ENCODE assay signal across 15 cellular contexts in the genomic region with DNA sequence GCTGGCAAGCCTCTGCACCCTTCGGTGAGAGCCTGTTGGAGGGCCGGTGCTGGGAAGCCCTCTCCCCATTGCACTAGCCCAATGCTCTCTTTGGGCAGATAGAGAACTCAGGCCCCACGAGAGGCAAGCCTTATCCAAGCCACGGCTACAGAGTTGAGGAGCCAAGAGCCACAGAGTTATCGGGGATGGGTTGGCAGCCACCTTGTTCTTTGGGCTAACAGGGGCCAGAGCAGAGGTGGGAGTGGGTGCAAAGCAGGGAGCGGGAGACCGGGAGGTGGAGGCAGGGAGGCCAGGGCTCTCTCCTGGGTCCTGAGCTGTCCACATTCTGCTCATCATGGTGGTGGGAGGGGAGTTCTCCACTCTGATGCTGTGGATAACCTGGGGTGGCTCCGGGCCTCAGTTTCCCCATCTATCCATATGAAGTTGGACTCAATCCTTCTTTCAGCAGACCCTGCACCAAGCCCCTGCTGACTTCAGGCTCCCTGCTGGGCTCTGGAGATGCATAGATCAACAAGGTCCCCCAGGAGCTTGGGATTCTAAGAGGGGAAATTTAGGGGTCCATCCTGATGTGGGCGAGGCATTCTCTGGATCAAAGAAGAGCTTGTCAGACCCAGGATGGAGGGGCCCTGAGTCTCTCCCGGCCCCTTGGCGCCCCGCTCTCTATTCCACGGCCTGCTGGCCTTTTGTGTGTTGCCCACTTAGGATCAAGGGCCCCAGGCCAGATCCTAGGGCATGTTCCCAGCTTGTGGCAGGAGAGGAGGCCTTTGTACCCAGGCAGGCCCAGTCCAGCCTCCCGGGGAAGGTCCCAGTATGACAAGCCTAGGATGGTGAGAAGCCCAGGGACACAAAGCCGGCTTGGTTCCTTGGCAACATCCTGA. TPM values are rescaled to one million over a fixed set of nuclear protein-coding genes. Genes with fewer than 3 reads are reported as not detected.
DNase-seq lines count a peak whose midpoint lies in the region; ATAC-seq and TF ChIP-seq lines count a peak whose summit lies in the region.
"Had no signal": no experiment of that assay in that cellular context is flagged by ENCODE, and none has a peak within 500 bp of the region (broad histone marks: within the 10 kb centered on the region; RNA-seq: fewer than 3 reads in every experiment).

No MANE protein-coding gene starts in this region.

- H3K9me3 Mint-ChIP-seq in effector memory CD8-positive, alpha-beta T cell, result no peaks in the 10 kb centered on the region
- H3K9me3 Mint-ChIP-seq: dendritic cell treated with granulocyte-macrophage colony-stimulating factor and Interleukin-4, amounts not matched to agents 40 ng/mL and 50 ng/mL, for 4 days had no signal

- no peak overlapping the region for H3K27ac Mint-ChIP-seq in effector memory CD8-positive, alpha-beta T cell
- H3K27ac Mint-ChIP-seq: dendritic cell treated with granulocyte-macrophage colony-stimulating factor and Interleukin-4, amounts not matched to agents 40 ng/mL and 50 ng/mL, for 4 days had no signal

- H3K9ac ChIP-seq in skeletal muscle tissue (ENCODE audit: low read depth in 1 of 3, low read length in 3 of 3), result peak overlapping the region in 2 of 3 donors; percentile 74 to 76

- in situ Hi-C loops in HAP-1 (cut with MboI; ENCODE audit: low sequenced_read_pairs), result no loop called here

- 81 to 90% methylated on average over 15 of the region's 15 CpGs for WGBS in lung, 2 donors

- H3K27me3 ChIP-seq in H7 (ENCODE audit: control insufficient read depth, insufficient read depth, low read length), result no peaks in the 10 kb centered on the region
- no peaks in the 10 kb centered on the region for H3K27me3 ChIP-seq in lung (ENCODE audit: control insufficient read depth, insufficient read depth)
- H3K27me3 ChIP-seq in skeletal muscle tissue (ENCODE audit: control insufficient read depth in 3 of 3, insufficient read depth in 3 of 3, low read length in 3 of 3), result peaks cover 7 to 15% (median 12%) of the 10 kb centered on the region in 3 donors
- no peaks in the 10 kb centered on the region for H3K27me3 ChIP-seq in HAP-1 (ENCODE audit: low read depth)
- H3K27me3 ChIP-seq: SJSA1 had no signal

- TF ChIP-seq CTCF in lung (IDR thresholded peaks at IDR 0.05; ENCODE audit: control extremely low read depth, extremely low read depth), result no peak

- peak; percentile 28 for DNase-seq in H7
- no peak for DNase-seq in lung (ENCODE audit: low spot score)
- no peak for DNase-seq in SW 1271 (lab: John Stamatoyannopoulos, UW)
- no peak for DNase-seq in activated CD4-positive, alpha-beta T cell treated with anti-CD3 and anti-CD28 coated beads for 4 hours
- no peak for DNase-seq in effector memory CD8-positive, alpha-beta T cell
- DNase-seq in HAP-1 (ENCODE audit: low spot score in 2 of 2), result no peak
- DNase-seq: activated CD4-positive, alpha-beta T cell treated with anti-CD3 and anti-CD28 coated beads for 1 hour; activated gamma-delta T cell; MM.1S; NCI-H446 had no signal

- H3K36me3 ChIP-seq in H7 (replicated peaks; ENCODE audit: control insufficient read depth, insufficient read depth, low read length) (no peaks in the 10 kb centered on the region), lung (ENCODE audit: control insufficient read depth in 2 of 2, insufficient read depth in 2 of 2, low read length in 2 of 2) (no peaks in the 10 kb centered on the region), skeletal muscle tissue (ENCODE audit: control insufficient read depth in 3 of 3, insufficient read depth in 3 of 3, low read length in 3 of 3) (no peaks in the 10 kb centered on the region), HAP-1 (replicated peaks) (no peaks in the 10 kb centered on the region)
- H3K36me3 ChIP-seq: SJSA1 had no signal

- H3K9me3 ChIP-seq in lung (ENCODE audit: control insufficient read depth in 2 of 2, insufficient read depth in 1 of 2, low read length in 1 of 2) (no peaks in the 10 kb centered on the region), skeletal muscle tissue (ENCODE audit: control insufficient read depth in 3 of 3, low read length in 3 of 3) (no peaks in the 10 kb centered on the region), HAP-1 (no peaks in the 10 kb centered on the region)
- H3K9me3 ChIP-seq: SJSA1 had no signal

- H3K27me3 Mint-ChIP-seq in effector memory CD8-positive, alpha-beta T cell, result peaks cover 13 to 61% of the 10 kb centered on the region in 2 donors

- no peak overlapping the region for H3K4me3 ChIP-seq in H7 (ENCODE audit: insufficient read depth, low read depth, low read length)
- no peak overlapping the region for H3K4me3 ChIP-seq in lung
- H3K4me3 ChIP-seq in skeletal muscle tissue (ENCODE audit: low read length in 3 of 3), result no peak overlapping the region
- H3K4me3 ChIP-seq in HAP-1, result no peak overlapping the region

- no peaks in the 10 kb centered on the region for H3K4me1 Mint-ChIP-seq in effector memory CD8-positive, alpha-beta T cell (ENCODE audit: low read depth in 2 of 2)

- no peak overlapping the region for H3K4me3 Mint-ChIP-seq in effector memory CD8-positive, alpha-beta T cell
- H3K4me3 Mint-ChIP-seq: dendritic cell treated with granulocyte-macrophage colony-stimulating factor and Interleukin-4, amounts not matched to agents 40 ng/mL and 50 ng/mL, for 4 days had no signal

- ATAC-seq in lung (ENCODE audit: insufficient read depth, low FRiP score), result no peak
- ATAC-seq in effector memory CD8-positive, alpha-beta T cell (replicated peaks), result no peak

- H3K36me3 Mint-ChIP-seq in effector memory CD8-positive, alpha-beta T cell (ENCODE audit: insufficient read depth), result peaks cover 3% of the 10 kb centered on the region

- peak overlapping the region; percentile 93 for H3K27ac ChIP-seq in cingulate gyrus (ENCODE audit: low read depth, low read length)
- H3K27ac ChIP-seq in lung (ENCODE audit: low read depth in 1 of 2, low read length in 1 of 2), result peak overlapping the region; percentile 72 to 81
- H3K27ac ChIP-seq in skeletal muscle tissue (ENCODE audit: low read depth, low read length), result peak overlapping the region; percentile 47
- H3K27ac ChIP-seq: SJSA1 had no signal

- H3K4me1 ChIP-seq in lung (ENCODE audit: control insufficient read depth in 2 of 2, insufficient read depth in 2 of 2, low read length in 2 of 2), result peaks cover 0 to 7% of the 10 kb centered on the region in 2 donors
- peaks cover 0 to 14% (median 6%) of the 10 kb centered on the region in 3 donors for H3K4me1 ChIP-seq in skeletal muscle tissue (ENCODE audit: control insufficient read depth in 3 of 3, insufficient read depth in 3 of 3, low read length in 3 of 3)
- peaks cover 4% of the 10 kb centered on the region; the same call in 1 of the 2 replicates for H3K4me1 ChIP-seq in HAP-1

RNA-seq across cellular contexts. Expression of a gene that starts 0.6 kb away (rescaled TPM):
- total RNA-seq in H7 (2014; rRNA removed; shearing (Covaris generic)), result 0.67 and 2.1 TPM in 2 replicates
- total RNA-seq in lung (10 to 100 TPM; 22.8 to 38.6 TPM), skeletal muscle tissue (0.52 TPM)
- polyA plus RNA-seq in lung, result 10 to 100 TPM; 24.9 to 58.6 TPM

RNA-seq across cellular contexts. Expression of a gene that starts 13.2 kb away (rescaled TPM):
- not detected in 2 replicates for total RNA-seq in H7 (2014; rRNA removed; shearing (Covaris generic))
- 1 to 10 TPM in 1 of 2 donors, under 1 TPM in 1; 0.43 to 3.1 TPM for total RNA-seq in lung
- 1 to 10 TPM in 1 of 2 donors, under 1 TPM in 1; 0.65 to 1.8 TPM for polyA plus RNA-seq in lung
- total RNA-seq in skeletal muscle tissue, result not detected
- total RNA-seq: pulmonary artery endothelial cell, SJSA1 had no signal

RNA-seq across cellular contexts. Expression of a gene that starts 32.8 kb away (rescaled TPM):
- total RNA-seq in H7 (2014; rRNA removed; shearing (Covaris generic)), result not detected in 2 replicates
- total RNA-seq in lung, result 1 to 10 TPM in 1 of 2 donors, not detected in 1; 3.1 TPM
- polyA plus RNA-seq in lung, result 10 to 100 TPM in 1 of 2 donors, 1 to 10 TPM in 1; 3.5 to 39.3 TPM
- total RNA-seq in skeletal muscle tissue, result not detected
- total RNA-seq: pulmonary artery endothelial cell, SJSA1 had no signal
